ENCODE assay signal across 9 cellular contexts in genomic region chr21:37373539-37373938, GRCh38. TPM values are rescaled to one million over a fixed set of nuclear protein-coding genes. Genes with fewer than 3 reads are reported as not detected.
DNase-seq lines count a peak whose midpoint lies in the region; ATAC-seq and TF ChIP-seq lines count a peak whose summit lies in the region.
"Had no signal": no experiment of that assay in that cellular context is flagged by ENCODE, and none has a peak within 500 bp of the region (broad histone marks: within the 10 kb centered on the region; RNA-seq: fewer than 3 reads in every experiment).

No MANE protein-coding gene starts in this region.

- H3K4me1 Mint-ChIP-seq in CD8-positive, alpha-beta memory T cell: peaks cover 87 to 95% (median 94%) of the 10 kb centered on the region in 3 donors
- H3K4me1 Mint-ChIP-seq in activated naive CD8-positive, alpha-beta T cell treated with anti-CD3 and anti-CD28 coated beads, Interleukin-2, amount 50 U/mL, for 24 hours: peaks cover 90% of the 10 kb centered on the region
- peaks cover 39 to 91% (median 88%) of the 10 kb centered on the region in 4 donors for H3K4me1 Mint-ChIP-seq in naive thymus-derived CD8-positive, alpha-beta T cell

- no peak overlapping the region for H3K56ac ChIP-seq in IMR-90 (ENCODE audit: extremely low read depth, insufficient read depth, low read length)

- peaks cover 0 to 39% of the 10 kb centered on the region in 2 experiments; a peak in 2 of 4 replicates for H3K79me1 ChIP-seq in IMR-90 (ENCODE audit: low read depth in 1 of 2, low read length in 2 of 2)

- no peaks in the 10 kb centered on the region for H3K9me3 Mint-ChIP-seq in CD8-positive, alpha-beta memory T cell
- peaks cover 3% of the 10 kb centered on the region for H3K9me3 Mint-ChIP-seq in activated naive CD8-positive, alpha-beta T cell treated with anti-CD3 and anti-CD28 coated beads, Interleukin-2, amount 50 U/mL, for 24 hours
- no peaks in the 10 kb centered on the region for H3K9me3 Mint-ChIP-seq in naive thymus-derived CD8-positive, alpha-beta T cell

- H3K23ac ChIP-seq in IMR-90 (ENCODE audit: low read depth, low read length): no peak overlapping the region; the same call in 1 of the 2 replicates

- dilution Hi-C loops in IMR-90 (cut with HindIII; ENCODE audit: low sequenced_read_pairs, unreplicated experiment): no loop called here

- H4K5ac ChIP-seq in IMR-90 (ENCODE audit: low read depth, low read length): no peak overlapping the region

- H4K8ac ChIP-seq in IMR-90 (ENCODE audit: low read depth in 2 of 2, low read length in 2 of 2): no peak overlapping the region

- ATAC-seq in IMR-90 (ENCODE audit: low read depth) (0 out of 2 replicates have a peak, but pooled peaks have one; percentile 8), HG03097 (IDR thresholded peaks at IDR 0.05; ENCODE audit: low FRiP score, unreplicated experiment) (no peak), HG02973 (IDR thresholded peaks at IDR 0.05; ENCODE audit: unreplicated experiment) (no peak)
- ATAC-seq in activated naive CD8-positive, alpha-beta T cell treated with anti-CD3 and anti-CD28 coated beads, Interleukin-2, amount 50 U/mL, for 24 hours: no peak
- ATAC-seq in naive thymus-derived CD8-positive, alpha-beta T cell: no peak

- H2AK9ac ChIP-seq in IMR-90 (replicated peaks; ENCODE audit: low read depth, low read length, poor library complexity): no peak overlapping the region

- TF ChIP-seq CTCF in IMR-90 (conservative IDR thresholded peaks at IDR 0.05; ENCODE audit: low read depth, low read length): no peak

- peaks cover 91% of the 10 kb centered on the region for H4K20me1 ChIP-seq in IMR-90 (ENCODE audit: insufficient read depth, low read length)

- no peak for TF ChIP-seq POLR2A in IMR-90 (IDR thresholded peaks at IDR 0.05; ENCODE audit: low read depth, low read length)

- no peak overlapping the region for H2AFZ ChIP-seq in IMR-90 (replicated peaks; ENCODE audit: low read length, poor library complexity)

- H2BK5ac ChIP-seq in IMR-90 (ENCODE audit: low read depth, low read length, poor library complexity, severe bottlenecking): no peak overlapping the region

- BruUV-seq in IMR-90 (replicated peaks; lab: Mats Ljungman, UMichigan): no TSS peak

- H3K9me3 ChIP-seq in CD8-positive, alpha-beta memory T cell (ENCODE audit: low read length): no peaks in the 10 kb centered on the region
- no peaks in the 10 kb centered on the region for H3K9me3 ChIP-seq in IMR-90 (ENCODE audit: control insufficient read depth, insufficient read depth, low read length)
- H3K9me3 ChIP-seq: adrenal gland had no signal

- POLR2A ChIA-PET in CD8-positive, alpha-beta memory T cell (lab: Charles Lee): no interaction called here
- POLR2A ChIA-PET in IMR-90 (lab: Charles Lee; ENCODE audit: unreplicated experiment): no interaction called here
- POLR2A ChIA-PET in naive thymus-derived CD8-positive, alpha-beta T cell (lab: Charles Lee): interaction anchor here (1.1 to 2.4 kb wide), 2 partner anchors 29 to 107 kb away, joined by 4 to 8 read pairs; partner anchors contain the start of gene VPS26C

- H3K9me1 ChIP-seq in IMR-90 (ENCODE audit: insufficient read depth, low read length): peaks cover 17% of the 10 kb centered on the region

- CTCF ChIA-PET in CD8-positive, alpha-beta memory T cell (lab: Charles Lee): interaction anchor here (1.4 kb wide), 1 partner anchor 9 kb away, joined by 4 read pairs; no protein-coding TSS in a partner anchor
- CTCF ChIA-PET in IMR-90 (lab: Yijun Ruan, JAX): interaction anchor here (0.6 kb wide), 2 partner anchors 14 to 207 kb away, joined by 3 to 4 read pairs; no protein-coding TSS in a partner anchor

- peaks cover 87% of the 10 kb centered on the region for H3K4me1 ChIP-seq in CD8-positive, alpha-beta memory T cell (ENCODE audit: insufficient read depth, low read length)
- peaks cover 6% of the 10 kb centered on the region for H3K4me1 ChIP-seq in IMR-90 (ENCODE audit: control insufficient read depth, insufficient read depth, low read length)

- intact Hi-C loops in IMR-90 (cut with micrococcal nuclease): loop anchor here (5.0 kb wide), 1 partner anchor 39 kb away; no protein-coding TSS in a partner anchor

- peak overlapping the region; percentile 45; the same call in 1 of the 2 replicates for H2AK5ac ChIP-seq in IMR-90 (ENCODE audit: low read depth, low read length)

- no peaks in the 10 kb centered on the region for H3K27me3 ChIP-seq in CD8-positive, alpha-beta memory T cell (ENCODE audit: insufficient read depth, low read length, poor library complexity, severe bottlenecking)
- H3K27me3 ChIP-seq in IMR-90 (ENCODE audit: control insufficient read depth, insufficient read depth, low read length): no peaks in the 10 kb centered on the region
- H3K27me3 ChIP-seq: adrenal gland had no signal

- DNase-seq in CD8-positive, alpha-beta memory T cell: no peak
- DNase-seq in IMR-90 (no peak), KBM-7 (no peak)
- no peak for DNase-seq in activated naive CD8-positive, alpha-beta T cell treated with anti-CD3 and anti-CD28 coated beads, Interleukin-2, amount 50 U/mL, for 24 hours
- no peak for DNase-seq in naive thymus-derived CD8-positive, alpha-beta T cell
- DNase-seq: adrenal gland, NCI-H1930 had no signal

- H3K27ac ChIP-seq in CD8-positive, alpha-beta memory T cell (ENCODE audit: low read depth, low read length): no peak overlapping the region
- H3K27ac ChIP-seq in IMR-90 (ENCODE audit: insufficient read depth, low read length): no peak overlapping the region

- H3K18ac ChIP-seq in IMR-90 (ENCODE audit: low read depth, low read length): no peak overlapping the region; the same call in 1 of the 2 replicates

- in situ Hi-C loops in IMR-90 (cut with MboI; ENCODE audit: low sequenced_read_pairs): no loop called here
- in situ Hi-C loops in KBM-7 (cut with MboI; ENCODE audit: low pct_unique_long_range_greater_than_20kb, low sequenced_read_pairs): no loop called here

- no peak overlapping the region for H3K4me3 ChIP-seq in CD8-positive, alpha-beta memory T cell (ENCODE audit: low read length)
- no peak overlapping the region for H3K4me3 ChIP-seq in IMR-90 (ENCODE audit: insufficient read depth, low read depth, low read length)
- H3K4me3 ChIP-seq: adrenal gland had no signal

- peak overlapping the region; percentile 16; the same call in 1 of the 2 replicates for H3K4me2 ChIP-seq in IMR-90 (ENCODE audit: low read depth, low read length)

- no peak overlapping the region for H2BK120ac ChIP-seq in IMR-90 (ENCODE audit: low read depth, low read length)

- H3K36me3 ChIP-seq in CD8-positive, alpha-beta memory T cell (ENCODE audit: insufficient read depth, low read length): no peaks in the 10 kb centered on the region
- H3K36me3 ChIP-seq in IMR-90 (ENCODE audit: control insufficient read depth, insufficient read depth, low read length): no peaks in the 10 kb centered on the region
- H3K36me3 ChIP-seq: adrenal gland had no signal

- peaks cover 0 to 5% (median 0%) of the 10 kb centered on the region in 3 donors for H3K36me3 Mint-ChIP-seq in CD8-positive, alpha-beta memory T cell
- peaks cover 9% of the 10 kb centered on the region for H3K36me3 Mint-ChIP-seq in activated naive CD8-positive, alpha-beta T cell treated with anti-CD3 and anti-CD28 coated beads, Interleukin-2, amount 50 U/mL, for 24 hours (ENCODE audit: low read depth)
- H3K36me3 Mint-ChIP-seq in naive thymus-derived CD8-positive, alpha-beta T cell: peaks cover 0 to 11% (median 0%) of the 10 kb centered on the region in 3 donors

- peak overlapping the region in 7 of 8 donors; percentile 28 to 69 (median 65) for H3K27ac Mint-ChIP-seq in CD8-positive, alpha-beta memory T cell
- peak overlapping the region; percentile 72 for H3K27ac Mint-ChIP-seq in activated naive CD8-positive, alpha-beta T cell treated with anti-CD3 and anti-CD28 coated beads, Interleukin-2, amount 50 U/mL, for 24 hours
- peak overlapping the region in 8 of 10 donors; percentile 22 to 64 (median 46) for H3K27ac Mint-ChIP-seq in naive thymus-derived CD8-positive, alpha-beta T cell

- no peaks in the 10 kb centered on the region for H3K27me3 Mint-ChIP-seq in CD8-positive, alpha-beta memory T cell
- no peaks in the 10 kb centered on the region for H3K27me3 Mint-ChIP-seq in activated naive CD8-positive, alpha-beta T cell treated with anti-CD3 and anti-CD28 coated beads, Interleukin-2, amount 50 U/mL, for 24 hours
- no peaks in the 10 kb centered on the region for H3K27me3 Mint-ChIP-seq in naive thymus-derived CD8-positive, alpha-beta T cell

- H3K4ac ChIP-seq in IMR-90 (ENCODE audit: low read depth, low read length): no peak overlapping the region

- H2BK20ac ChIP-seq in IMR-90 (ENCODE audit: low read depth, low read length): no peak overlapping the region

- no peak for TF ChIP-seq RAD21 in IMR-90 (IDR thresholded peaks at IDR 0.05; ENCODE audit: low read length)

- no peak overlapping the region for H4K91ac ChIP-seq in IMR-90 (ENCODE audit: insufficient read depth, low read depth, low read length)

- H3K4me3 Mint-ChIP-seq in CD8-positive, alpha-beta memory T cell: peak overlapping the region; percentile 0 to 54 (median 20)
- H3K4me3 Mint-ChIP-seq in activated naive CD8-positive, alpha-beta T cell treated with anti-CD3 and anti-CD28 coated beads, Interleukin-2, amount 50 U/mL, for 24 hours: no peak overlapping the region
- H3K4me3 Mint-ChIP-seq in naive thymus-derived CD8-positive, alpha-beta T cell: peak overlapping the region in 9 of 10 donors; percentile 4 to 100 (median 51)

- H3K14ac ChIP-seq in IMR-90 (replicated peaks; ENCODE audit: low read depth, low read length): 0 out of 2 replicates have a peak overlapping the region, but pooled peaks have one; percentile 10

- H2BK15ac ChIP-seq in IMR-90 (ENCODE audit: low read depth, low read length): no peak overlapping the region; the same call in 2 of the 3 replicates

- no CpG with 5 or more reads among the region's 1 CpG for WGBS in IMR-90 (ENCODE audit: extremely low coverage in 2 of 2, insufficient read length in 1 of 2), 2 experiments

- H3K9ac ChIP-seq in IMR-90 (ENCODE audit: low read depth, low read length): no peak overlapping the region

TF ChIP-seq in IMR-90, 13 proteins besides CTCF, POLR2A, EP300 and RAD21 (continues in another document):
- peak; percentile 67; the same call in 1 of the 2 replicates for TF ChIP-seq USF2 (IDR thresholded peaks at IDR 0.05; ENCODE audit: low read depth, low read length)

RNA-seq across cellular contexts. Expression of gene DYRK1A, which starts 7.0 kb away (rescaled TPM):
- total RNA-seq in CD8-positive, alpha-beta memory T cell: 10 to 100 TPM; 66.1 to 69.6 TPM
- polyA plus RNA-seq in CD8-positive, alpha-beta memory T cell: 3.7 TPM
- 41.9 and 50.5 TPM in 2 replicates for total RNA-seq in IMR-90 (2012; rRNA removed)
- 18.6 and 22.2 TPM in 2 replicates for polyA plus RNA-seq in IMR-90 (2012; rRNA removed)
- 3.9 and 14.0 TPM in 2 replicates for polyA plus RNA-seq in IMR-90 (2012; cell fraction: cytosol; rRNA removed)
- 55.1 and 65.8 TPM in 2 replicates for polyA plus RNA-seq in IMR-90 (2012; cell fraction: nucleus; rRNA removed; ENCODE audit: low replicate concordance)
- 100 to 1,000 TPM; 140 to 146 TPM for total RNA-seq in naive thymus-derived CD8-positive, alpha-beta T cell
- polyA plus RNA-seq in naive thymus-derived CD8-positive, alpha-beta T cell: 1 to 10 TPM; 1.8 to 5.4 (median 2.2) TPM
